ENCODE assay signal across 8 cellular contexts in genomic region chr6:72616406-72617015, GRCh38. TPM values are rescaled to one million over a fixed set of nuclear protein-coding genes. Genes with fewer than 3 reads are reported as not detected.
DNase-seq lines count a peak whose midpoint lies in the region; ATAC-seq and TF ChIP-seq lines count a peak whose summit lies in the region.

No MANE protein-coding gene starts in this region.

- H3K79me2 ChIP-seq in mammary epithelial cell (ENCODE audit: insufficient read depth, low read length): no peaks in the 10 kb centered on the region

- CTCF ChIA-PET in mammary epithelial cell (lab: Charles Lee; ENCODE audit: low non-redundant PET): interaction anchor here (0.5 to 1.6 kb wide), 7 partner anchors 36 to 537 kb away, joined by 3 to 22 read pairs (median 5); no protein-coding TSS in a partner anchor

- peak overlapping the region; percentile 36 for H2AFZ ChIP-seq in mammary epithelial cell (ENCODE audit: low read depth, low read length)

- in situ Hi-C loops in mammary epithelial cell (cut with MboI; ENCODE audit: low sequenced_read_pairs in 2 of 2): loop anchor here in 1 of 2 donors (10.0 kb wide), 1 partner anchor 508 kb away; no protein-coding TSS in a partner anchor

- DNase-seq in NCI-H2196 (lab: John Stamatoyannopoulos, UW; ENCODE audit: unreplicated experiment): peak; percentile 4
- no peak for DNase-seq in NCI-H2196 treated with DMSO at 0.1 percent for 48 hours (lab: John Stamatoyannopoulos, UW; ENCODE audit: unreplicated experiment)
- peak; percentile 53 for DNase-seq in M059J (ENCODE audit: low read depth)
- peak; percentile 12 for DNase-seq in mammary epithelial cell
- DNase-seq in midbrain (lab: John Stamatoyannopoulos, UW): peak; percentile 38
- no peak for DNase-seq in NK-92 treated with Interleukin-12 subunit alpha and Interleukin-12 subunit beta, amount 100 ng/mL, for 24 hours (lab: John Stamatoyannopoulos, UW)

- intact Hi-C loops in mammary epithelial cell (cut with micrococcal nuclease): loop anchor here (1.0 kb wide), 2 partner anchors 514 to 565 kb away; no protein-coding TSS in a partner anchor

- no peaks in the 10 kb centered on the region for H3K9me3 ChIP-seq in mammary epithelial cell (replicated peaks; ENCODE audit: insufficient read depth, low read length)

- H3K4me2 ChIP-seq in mammary epithelial cell (ENCODE audit: insufficient read depth, low read depth, low read length): peak overlapping the region; percentile 28

- TF ChIP-seq CTCF in mammary epithelial cell (conservative IDR thresholded peaks at IDR 0.05 in 1 of 2, IDR thresholded peaks at IDR 0.05 in 1 of 2; ENCODE audit: extremely low read depth in 1 of 2, insufficient read depth in 1 of 2, low read depth in 1 of 2, low read length in 2 of 2): peak; percentile 56 to 65

- H3K36me3 ChIP-seq in mammary epithelial cell (ENCODE audit: insufficient read depth, low read length): no peaks in the 10 kb centered on the region

- dilution Hi-C loops in mammary epithelial cell (cut with HindIII; ENCODE audit: low sequenced_read_pairs): loop anchor here (10.0 kb wide), 1 partner anchor 708 kb away; no protein-coding TSS in a partner anchor

- WGBS in mammary epithelial cell (ENCODE audit: low coverage, missing lambda C conversion rate): 52% methylated on average over 3 of the region's 3 CpGs

- peaks cover 9% of the 10 kb centered on the region for H3K4me1 ChIP-seq in mammary epithelial cell (ENCODE audit: insufficient read depth, low read length)

- H3K4me3 ChIP-seq in mammary epithelial cell (replicated peaks in 1 of 3; ENCODE audit: insufficient read depth in 1 of 3, low read depth in 2 of 3, low read length in 3 of 3): no peak overlapping the region

- H3K27ac ChIP-seq in mammary epithelial cell (ENCODE audit: insufficient read depth, low read depth, low read length): no peak overlapping the region

- no peak overlapping the region for H3K9ac ChIP-seq in mammary epithelial cell (ENCODE audit: insufficient read depth, low read length)

- no TSS peak for BruUV-seq in mammary epithelial cell (replicated peaks; lab: Mats Ljungman, UMichigan)

- ATAC-seq in HG03342 (IDR thresholded peaks at IDR 0.05; ENCODE audit: unreplicated experiment) (no peak), GM19455 (IDR thresholded peaks at IDR 0.05; ENCODE audit: unreplicated experiment) (no peak)

- H4K20me1 ChIP-seq in mammary epithelial cell (ENCODE audit: insufficient read depth, low read length): no peaks in the 10 kb centered on the region

- H3K27me3 ChIP-seq in mammary epithelial cell (ENCODE audit: insufficient read depth, low read length): no peaks in the 10 kb centered on the region

RNA-seq across cellular contexts. Expression of gene KCNQ5, which starts 5.4 kb away (rescaled TPM):
- 3.2 and 4.8 TPM in 2 replicates for total RNA-seq in M059J (2014; rRNA removed; shearing (Covaris generic))
- total RNA-seq in mammary epithelial cell: 10 to 100 TPM; 10.5 to 11.8 TPM
- 4.0 TPM for polyA plus RNA-seq in mammary epithelial cell
- polyA minus RNA-seq in mammary epithelial cell: 7.6 TPM

Comparison
In these comparisons a context has a peak if more than half of its experiments do, and no peak if none do; other contexts are left out.
1. DNase-seq: peak in NCI-H2196 (single experiment), M059J (single experiment), mammary epithelial cell (single experiment) and midbrain (single experiment); none in NCI-H2196 treated with DMSO at 0.1 percent for 48 hours (single experiment) and NK-92 treated with Interleukin-12 subunit alpha and Interleukin-12 subunit beta, amount 100 ng/mL, for 24 hours (single experiment).